Comparison of ENCODE assay signal across 20 cellular contexts in genomic region chr15:42239528-42240245, GRCh38. TPM values are rescaled to one million over a fixed set of nuclear protein-coding genes. Genes with fewer than 3 reads are reported as not detected.
DNase-seq lines count a peak whose midpoint lies in the region; ATAC-seq, FAIRE-seq and TF ChIP-seq lines count a peak whose summit lies in the region.
"Had no signal": no experiment of that assay in that cellular context is flagged by ENCODE, and none has a peak within 500 bp of the region (broad histone marks: within the 10 kb centered on the region; RNA-seq: fewer than 3 reads in every experiment).

No MANE protein-coding gene starts in this region.

- H3K36me3 Mint-ChIP-seq in natural killer cell, result peaks cover 12% of the 10 kb centered on the region
- peaks cover 21% of the 10 kb centered on the region for H3K36me3 Mint-ChIP-seq in natural killer cell treated with Interleukin-12 subunit alpha and Interleukin-12 subunit beta and Interleukin-15 and Interleukin-18, amount 100 ng/mL, for 72 hours

- H3K4me1 Mint-ChIP-seq in natural killer cell, result peaks cover 6 to 16% of the 10 kb centered on the region in 2 donors
- peaks cover 0 to 11% of the 10 kb centered on the region in 2 donors for H3K4me1 Mint-ChIP-seq in natural killer cell treated with Interleukin-12 subunit alpha and Interleukin-12 subunit beta and Interleukin-15 and Interleukin-18, amount 100 ng/mL, for 72 hours (ENCODE audit: low read depth in 2 of 2)
- H3K4me1 Mint-ChIP-seq: neural crest cell; stimulated activated memory B cell treated with anti-CD40 and anti-IgM and Interleukin-4, amounts not matched to agents 10 μg/mL and 1 μg/mL and 100 μg/mL, for 72 hours had no signal

- H3K27ac ChIP-seq in kidney (ENCODE audit: low read depth in 2 of 2, low read length in 2 of 2), result no peak overlapping the region
- H3K27ac ChIP-seq in suprapubic skin, result no peak overlapping the region
- H3K27ac ChIP-seq: adrenal gland, foreskin keratinocyte, HL-60, testis had no signal

- H3K9me3 ChIP-seq in kidney (ENCODE audit: control insufficient read depth in 1 of 2, low read length in 2 of 2) (no peaks in the 10 kb centered on the region), suprapubic skin (no peaks in the 10 kb centered on the region)
- H3K9me3 ChIP-seq: adrenal gland, testis had no signal

- H3K4me3 ChIP-seq in kidney (ENCODE audit: low read length in 2 of 2) (no peak overlapping the region), suprapubic skin (no peak overlapping the region)
- H3K4me3 ChIP-seq: adrenal gland, testis had no signal

- TF ChIP-seq CTCF in natural killer cell (IDR thresholded peaks at IDR 0.05) (no peak), kidney (IDR thresholded peaks at IDR 0.05; ENCODE audit: borderline replicate concordance, extremely low read depth, insufficient read depth) (no peak), suprapubic skin (IDR thresholded peaks at IDR 0.05) (no peak)

- DNase-seq in natural killer cell (no peak), NCI-H510A (lab: John Stamatoyannopoulos, UW) (peak; percentile 11), glomerular visceral epithelial cell (ENCODE audit: extremely low spot score) (peak; percentile 2), kidney (no peak), T-helper 9 cell (no peak), suprapubic skin (ENCODE audit: low spot score in 2 of 2) (no peak)
- DNase-seq in natural killer cell treated with Interleukin-12 subunit alpha and Interleukin-12 subunit beta and Interleukin-15 and Interleukin-18, amount 100 ng/mL, for 72 hours (ENCODE audit: low spot score), result no peak
- DNase-seq: adrenal gland; CD8-positive, alpha-beta memory T cell; hypothalamus; NCI-H526; testis had no signal

- H3K27me3 ChIP-seq in suprapubic skin, result no peaks in the 10 kb centered on the region
- H3K27me3 ChIP-seq: adrenal gland, foreskin keratinocyte, testis had no signal

- no peak overlapping the region for H3K9ac ChIP-seq in kidney (ENCODE audit: low read length in 2 of 2)

- H3K4me3 Mint-ChIP-seq in natural killer cell, result no peak overlapping the region
- H3K4me3 Mint-ChIP-seq in natural killer cell treated with Interleukin-12 subunit alpha and Interleukin-12 subunit beta and Interleukin-15 and Interleukin-18, amount 100 ng/mL, for 72 hours, result no peak overlapping the region
- H3K4me3 Mint-ChIP-seq: CD8-positive, alpha-beta memory T cell; neural crest cell; stimulated activated memory B cell treated with anti-CD40 and anti-IgM and Interleukin-4, amounts not matched to agents 10 μg/mL and 1 μg/mL and 100 μg/mL, for 72 hours had no signal

- no peak for TF ChIP-seq POLR2A in suprapubic skin (IDR thresholded peaks at IDR 0.05)

- intact Hi-C loops in natural killer cell (cut with micrococcal nuclease) (no loop called here), kidney (cut with DNase I) (no loop called here)

- H3K9me3 Mint-ChIP-seq in natural killer cell, result no peaks in the 10 kb centered on the region
- H3K9me3 Mint-ChIP-seq in natural killer cell treated with Interleukin-12 subunit alpha and Interleukin-12 subunit beta and Interleukin-15 and Interleukin-18, amount 100 ng/mL, for 72 hours, result no peaks in the 10 kb centered on the region
- H3K9me3 Mint-ChIP-seq: CD8-positive, alpha-beta memory T cell; neural crest cell; stimulated activated memory B cell treated with anti-CD40 and anti-IgM and Interleukin-4, amounts not matched to agents 10 μg/mL and 1 μg/mL and 100 μg/mL, for 72 hours had no signal

- H3K4me1 ChIP-seq in kidney (ENCODE audit: control insufficient read depth in 1 of 2, insufficient read depth in 1 of 2, low read depth in 1 of 2, low read length in 2 of 2) (no peaks in the 10 kb centered on the region), suprapubic skin (no peaks in the 10 kb centered on the region)
- H3K4me1 ChIP-seq: adrenal gland, foreskin keratinocyte, testis had no signal

- no peaks in the 10 kb centered on the region for H3K27me3 Mint-ChIP-seq in natural killer cell (ENCODE audit: low read depth in 2 of 2)
- no peaks in the 10 kb centered on the region for H3K27me3 Mint-ChIP-seq in natural killer cell treated with Interleukin-12 subunit alpha and Interleukin-12 subunit beta and Interleukin-15 and Interleukin-18, amount 100 ng/mL, for 72 hours
- H3K27me3 Mint-ChIP-seq: CD8-positive, alpha-beta memory T cell; stimulated activated memory B cell treated with anti-CD40 and anti-IgM and Interleukin-4, amounts not matched to agents 10 μg/mL and 1 μg/mL and 100 μg/mL, for 72 hours had no signal

- H3K27ac Mint-ChIP-seq in natural killer cell, result peak overlapping the region; percentile 2 to 49
- no peak overlapping the region for H3K27ac Mint-ChIP-seq in natural killer cell treated with Interleukin-12 subunit alpha and Interleukin-12 subunit beta and Interleukin-15 and Interleukin-18, amount 100 ng/mL, for 72 hours
- H3K27ac Mint-ChIP-seq: stimulated activated memory B cell treated with anti-CD40 and anti-IgM and Interleukin-4, amounts not matched to agents 10 μg/mL and 1 μg/mL and 100 μg/mL, for 72 hours had no signal

- no peak for ATAC-seq in natural killer cell
- ATAC-seq in natural killer cell treated with Interleukin-12 subunit alpha and Interleukin-12 subunit beta and Interleukin-15 and Interleukin-18, amount 100 ng/mL, for 72 hours, result no peak
- no peak for ATAC-seq in HG03354 (IDR thresholded peaks at IDR 0.05; ENCODE audit: poor library complexity, severe bottlenecking, unreplicated experiment)
- ATAC-seq: foreskin keratinocyte; stimulated activated memory B cell treated with anti-CD40 and anti-IgM and Interleukin-4, amounts not matched to agents 10 μg/mL and 1 μg/mL and 100 μg/mL, for 72 hours had no signal

- no peak for FAIRE-seq in kidney (lab: Jason Lieb, UNC)
- FAIRE-seq: bronchial epithelial cell, keratinocyte, TTC549 had no signal

- H3K36me3 ChIP-seq in kidney (ENCODE audit: control insufficient read depth in 1 of 2, insufficient read depth in 2 of 2, low read length in 2 of 2), result peaks cover 13 to 40% of the 10 kb centered on the region in 2 donors
- peaks cover 55% of the 10 kb centered on the region for H3K36me3 ChIP-seq in suprapubic skin

- no peak for TF ChIP-seq EP300 in suprapubic skin (IDR thresholded peaks at IDR 0.05)

RNA-seq across cellular contexts. Expression of gene VPS39, which starts 31.6 kb away (rescaled TPM):
- total RNA-seq in natural killer cell, result 100 to 1,000 TPM; 104 to 115 (median 112) TPM
- total RNA-seq in natural killer cell treated with Interleukin-12 subunit alpha and Interleukin-12 subunit beta and Interleukin-15 and Interleukin-18, amount 100 ng/mL, for 72 hours, result 10 to 100 TPM; 66.2 to 84.6 TPM
- 70.9 TPM for total RNA-seq in kidney
- polyA plus RNA-seq in kidney (ENCODE audit: insufficient read depth, low read depth, low replicate concordance), result 33.1 TPM
- total RNA-seq in suprapubic skin, result 100 to 1,000 TPM in 1 of 4 donors, 10 to 100 TPM in 3; 44.9 to 158 (median 74.4) TPM

RNA-seq across cellular contexts. Expression of gene GANC, which starts 33.3 kb away (rescaled TPM):
- total RNA-seq in natural killer cell (10 to 100 TPM; 23.5 to 31.3 (median 24.3) TPM), kidney (40.4 TPM), suprapubic skin (10 to 100 TPM; 23.0 to 47.7 (median 30.4) TPM)
- 10 to 100 TPM; 16.0 to 24.4 TPM for total RNA-seq in natural killer cell treated with Interleukin-12 subunit alpha and Interleukin-12 subunit beta and Interleukin-15 and Interleukin-18, amount 100 ng/mL, for 72 hours
- 11.3 TPM for polyA plus RNA-seq in kidney (ENCODE audit: insufficient read depth, low read depth, low replicate concordance)

RNA-seq across cellular contexts. Expression of gene TMEM87A, which starts 33.5 kb away (rescaled TPM):
- total RNA-seq in natural killer cell, result 10 to 100 TPM; 70.8 to 76.4 (median 73.7) TPM
- total RNA-seq in natural killer cell treated with Interleukin-12 subunit alpha and Interleukin-12 subunit beta and Interleukin-15 and Interleukin-18, amount 100 ng/mL, for 72 hours, result 10 to 100 TPM; 53.0 to 59.4 TPM
- total RNA-seq in kidney, result 57.3 TPM
- 18.8 TPM for polyA plus RNA-seq in kidney (ENCODE audit: insufficient read depth, low read depth, low replicate concordance)
- 100 to 1,000 TPM in 1 of 4 donors, 10 to 100 TPM in 3; 70.6 to 104 (median 83.5) TPM for total RNA-seq in suprapubic skin

Comparison
In these comparisons a context has a peak if more than half of its experiments do, and no peak if none do; other contexts are left out.
1. H3K27ac Mint-ChIP-seq: peak in natural killer cell (2 of 2); none in natural killer cell treated with Interleukin-12 subunit alpha and Interleukin-12 subunit beta and Interleukin-15 and Interleukin-18, amount 100 ng/mL, for 72 hours (0 of 2).
2. DNase-seq: peak in NCI-H510A (single experiment) and glomerular visceral epithelial cell (single experiment); none in natural killer cell (single experiment), natural killer cell treated with Interleukin-12 subunit alpha and Interleukin-12 subunit beta and Interleukin-15 and Interleukin-18, amount 100 ng/mL, for 72 hours (single experiment), kidney (single experiment), T-helper 9 cell (single experiment) and suprapubic skin (0 of 2).